10 cellular contexts compared by ENCODE assay signal in the genomic region with DNA sequence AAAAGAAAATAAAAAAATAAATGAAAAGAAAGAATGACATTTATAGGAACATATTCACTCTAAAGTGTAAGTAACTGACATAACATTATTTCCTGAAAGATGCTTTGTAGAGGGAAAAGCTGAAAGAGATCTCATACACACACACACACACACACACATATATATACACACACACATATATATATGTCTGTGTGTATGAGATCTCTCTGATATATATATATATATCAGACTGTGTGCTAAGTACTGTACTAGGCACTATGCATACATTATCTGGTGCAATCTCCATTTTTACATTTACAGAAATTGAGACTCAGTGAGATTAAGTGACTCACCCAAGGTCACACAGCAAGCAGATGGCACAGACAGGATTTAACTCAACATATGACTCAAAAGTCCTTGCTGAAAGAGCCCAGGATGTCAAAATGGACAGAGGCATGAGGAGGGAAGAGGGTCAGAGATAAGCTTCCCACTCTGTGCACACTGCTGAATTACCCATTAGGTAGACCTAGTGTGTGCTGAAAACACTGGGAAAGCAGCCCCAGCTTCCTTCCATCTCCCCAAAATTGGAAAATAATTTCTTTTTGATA. TPM values are rescaled to one million over a fixed set of nuclear protein-coding genes. Genes with fewer than 3 reads are reported as not detected.
DNase-seq lines count a peak whose midpoint lies in the region; ATAC-seq and TF ChIP-seq lines count a peak whose summit lies in the region.
"Had no signal": no experiment of that assay in that cellular context is flagged by ENCODE, and none has a peak within 500 bp of the region (broad histone marks: within the 10 kb centered on the region; RNA-seq: fewer than 3 reads in every experiment).

No MANE protein-coding gene starts in this region.

- H2AFZ ChIP-seq in HCT116 (ENCODE audit: low read depth, low read length, poor library complexity, severe bottlenecking) = no peak overlapping the region

- H3K27ac Mint-ChIP-seq in T-helper 17 cell (peak overlapping the region; percentile 8), endothelial cell (ENCODE audit: unreplicated experiment) (no peak overlapping the region)
- peak overlapping the region; percentile 93 for H3K27ac Mint-ChIP-seq in stimulated activated naive B cell treated with anti-CD40 and anti-IgM and Interleukin-4, amounts not matched to agents 10 μg/mL and 1 μg/mL and 100 μg/mL, for 72 hours

- TSS peak; percentile 85 for BruUV-seq in HCT116 (replicated peaks; lab: Mats Ljungman, UMichigan)

- H3K4me3 ChIP-seq in HCT116 (replicated peaks in 1 of 2; ENCODE audit: low read depth in 1 of 2, low read length in 2 of 2) (0 out of 4 replicates have a peak overlapping the region, but pooled peaks of 1 of the 2 experiments have one; percentile 27), esophagus squamous epithelium (no peak overlapping the region), upper lobe of left lung (no peak overlapping the region)
- H3K4me3 ChIP-seq: Peyer's patch had no signal

- CTCF ChIA-PET in HCT116 (lab: Charles Lee) = interaction anchor here (1.1 to 1.6 kb wide), 4 partner anchors 8 to 18 kb away, joined by 3 to 9 read pairs (median 4); a partner anchor contains a TSS

- peak overlapping the region; percentile 83 for H3K9ac ChIP-seq in HCT116 (ENCODE audit: low read length)
- H3K9ac ChIP-seq: KMS-11 had no signal

- no peak for TF ChIP-seq RAD21 in HCT116 (IDR thresholded peaks at IDR 0.05; ENCODE audit: low read depth)

- no peaks in the 10 kb centered on the region for H3K9me2 ChIP-seq in HCT116 (ENCODE audit: insufficient read depth)

- POLR2A ChIA-PET in HCT116 (lab: Charles Lee) = interaction anchor here (1.2 to 3.6 kb wide), 9 partner anchors 11 to 283 kb away, joined by 3 to 27 read pairs (median 10); a partner anchor contains a TSS

- no peak for TF ChIP-seq POLR2A in HCT116 (IDR thresholded peaks at IDR 0.05; ENCODE audit: borderline replicate concordance, extremely low read depth, insufficient read depth, insufficient read length)
- no peak for TF ChIP-seq POLR2A in esophagus squamous epithelium (IDR thresholded peaks at IDR 0.05)
- no peak for TF ChIP-seq POLR2A in upper lobe of left lung (IDR thresholded peaks at IDR 0.05)

- H3K27ac ChIP-seq in HCT116 (ENCODE audit: low read depth, low read length) (peak overlapping the region; percentile 85), esophagus squamous epithelium (peak overlapping the region; percentile 78 to 91 (median 87)), upper lobe of left lung (no peak overlapping the region)
- H3K27ac ChIP-seq: KMS-11 had no signal

- H3K79me2 ChIP-seq in HCT116 (ENCODE audit: insufficient read depth, low read length) = no peaks in the 10 kb centered on the region

- no peaks in the 10 kb centered on the region for H3K36me3 Mint-ChIP-seq in T-helper 17 cell (ENCODE audit: low read depth)
- H3K36me3 Mint-ChIP-seq in stimulated activated naive B cell treated with anti-CD40 and anti-IgM and Interleukin-4, amounts not matched to agents 10 μg/mL and 1 μg/mL and 100 μg/mL, for 72 hours = no peaks in the 10 kb centered on the region
- H3K36me3 Mint-ChIP-seq in endothelial cell (ENCODE audit: low read depth, unreplicated experiment) = no peaks in the 10 kb centered on the region

- RAD21 ChIA-PET in HCT116 (lab: Charles Lee; ENCODE audit: low non-redundant PET in 1 of 2, low total read pairs in 2 of 2, uncharacterized antibody in 2 of 2, unreplicated experiment in 2 of 2) = interaction anchor here in 1 of 2 experiments (1.0 kb wide), 1 partner anchor 15 kb away, joined by 6 read pairs; a partner anchor contains a TSS

- peak overlapping the region; percentile 75 for H3K4me2 ChIP-seq in HCT116 (ENCODE audit: low read length)
- H3K4me2 ChIP-seq: KMS-11 had no signal

- H3K27me3 Mint-ChIP-seq in T-helper 17 cell = no peaks in the 10 kb centered on the region
- H3K27me3 Mint-ChIP-seq in stimulated activated naive B cell treated with anti-CD40 and anti-IgM and Interleukin-4, amounts not matched to agents 10 μg/mL and 1 μg/mL and 100 μg/mL, for 72 hours = no peaks in the 10 kb centered on the region
- H3K27me3 Mint-ChIP-seq in endothelial cell (ENCODE audit: unreplicated experiment) = peaks cover 2% of the 10 kb centered on the region

- H3K4me1 ChIP-seq in HCT116 (ENCODE audit: control insufficient read depth in 1 of 2, insufficient read depth in 2 of 2, low read length in 2 of 2) (peaks cover 37 to 69% of the 10 kb centered on the region in 2 experiments), esophagus squamous epithelium (peaks cover 19 to 51% (median 23%) of the 10 kb centered on the region in 3 donors), upper lobe of left lung (peaks cover 0 to 4% (median 0%) of the 10 kb centered on the region in 4 donors)
- H3K4me1 ChIP-seq: Peyer's patch had no signal

- H4K20me1 ChIP-seq in HCT116 (ENCODE audit: insufficient read depth) = no peaks in the 10 kb centered on the region

- H3K27me3 ChIP-seq in HCT116 (ENCODE audit: insufficient read depth, low read length) (no peaks in the 10 kb centered on the region), esophagus squamous epithelium (no peaks in the 10 kb centered on the region), upper lobe of left lung (no peaks in the 10 kb centered on the region)
- H3K27me3 ChIP-seq: Peyer's patch had no signal

- no peak for TF ChIP-seq CTCF in HCT116 (IDR thresholded peaks at IDR 0.05 in 2 of 3, conservative IDR thresholded peaks at IDR 0.05 in 1 of 3; ENCODE audit: borderline replicate concordance in 1 of 3, insufficient read depth in 1 of 3, low read depth in 2 of 3, low read length in 2 of 3)
- no peak for TF ChIP-seq CTCF in esophagus squamous epithelium (IDR thresholded peaks at IDR 0.05)
- no peak for TF ChIP-seq CTCF in endothelial cell (IDR thresholded peaks at IDR 0.05; ENCODE audit: unreplicated experiment)
- no peak for TF ChIP-seq CTCF in upper lobe of left lung (IDR thresholded peaks at IDR 0.05)

- H3K36me3 ChIP-seq in HCT116 (ENCODE audit: control insufficient read depth in 1 of 2, insufficient read depth in 2 of 2, low read length in 2 of 2) (no peaks in the 10 kb centered on the region), esophagus squamous epithelium (no peaks in the 10 kb centered on the region), upper lobe of left lung (no peaks in the 10 kb centered on the region)
- H3K36me3 ChIP-seq: Peyer's patch had no signal

- intact Hi-C loops in HCT116 (cut with micrococcal nuclease) = no loop called here
- intact Hi-C loops in esophagus squamous epithelium (cut with DNase I) = no loop called here

- no peak for TF ChIP-seq EP300 in upper lobe of left lung (IDR thresholded peaks at IDR 0.05)

- DNase-seq in HCT116 (ENCODE audit: low read depth, low spot score) (peak; percentile 56), T-helper 17 cell (no peak), esophagus squamous epithelium (lab: John Stamatoyannopoulos, UW) (no peak), endothelial cell (ENCODE audit: low spot score) (no peak), upper lobe of left lung (no peak)
- no peak for DNase-seq in stimulated activated naive B cell treated with anti-CD40 and anti-IgM and Interleukin-4, amounts not matched to agents 10 μg/mL and 1 μg/mL and 100 μg/mL, for 72 hours
- no peak for DNase-seq in activated CD4-positive, alpha-beta T cell treated with anti-CD3 and anti-CD28 coated beads, Interleukin-2, amount 50 U/mL, for 4 hours
- DNase-seq: activated naive CD4-positive, alpha-beta T cell had no signal

- peaks cover 14% of the 10 kb centered on the region for H3K4me1 Mint-ChIP-seq in T-helper 17 cell
- H3K4me1 Mint-ChIP-seq in stimulated activated naive B cell treated with anti-CD40 and anti-IgM and Interleukin-4, amounts not matched to agents 10 μg/mL and 1 μg/mL and 100 μg/mL, for 72 hours = peaks cover 33 to 43% of the 10 kb centered on the region in 2 donors
- H3K4me1 Mint-ChIP-seq in endothelial cell (ENCODE audit: unreplicated experiment) = peaks cover 8% of the 10 kb centered on the region

- H3K9me3 ChIP-seq in HCT116 (ENCODE audit: control insufficient read depth in 1 of 2, insufficient read depth in 1 of 2, low read depth in 1 of 2, low read length in 2 of 2) (no peaks in the 10 kb centered on the region), T-helper 17 cell (ENCODE audit: control insufficient read depth, low read length, poor library complexity, severe bottlenecking) (no peaks in the 10 kb centered on the region), esophagus squamous epithelium (no peaks in the 10 kb centered on the region), upper lobe of left lung (no peaks in the 10 kb centered on the region)
- H3K9me3 ChIP-seq: Peyer's patch had no signal

- H3K4me3 Mint-ChIP-seq in T-helper 17 cell (no peak overlapping the region), endothelial cell (ENCODE audit: unreplicated experiment) (no peak overlapping the region)
- H3K4me3 Mint-ChIP-seq in stimulated activated naive B cell treated with anti-CD40 and anti-IgM and Interleukin-4, amounts not matched to agents 10 μg/mL and 1 μg/mL and 100 μg/mL, for 72 hours = peak overlapping the region in 1 of 2 donors; percentile 31

- H3K9me3 Mint-ChIP-seq in stimulated activated naive B cell treated with anti-CD40 and anti-IgM and Interleukin-4, amounts not matched to agents 10 μg/mL and 1 μg/mL and 100 μg/mL, for 72 hours = no peaks in the 10 kb centered on the region
- H3K9me3 Mint-ChIP-seq in endothelial cell (ENCODE audit: unreplicated experiment) = no peaks in the 10 kb centered on the region

- peak; percentile 31 for ATAC-seq in HCT116
- ATAC-seq in T-helper 17 cell = no peak
- ATAC-seq in stimulated activated naive B cell treated with anti-CD40 and anti-IgM and Interleukin-4, amounts not matched to agents 10 μg/mL and 1 μg/mL and 100 μg/mL, for 72 hours (replicated peaks) = peak; percentile 52 to 55
- no peak for ATAC-seq in upper lobe of left lung (ENCODE audit: low FRiP score in 2 of 2)

RNA-seq across cellular contexts. Expression of a gene that starts 15.0 kb away (rescaled TPM):
- total RNA-seq in HCT116 (2021; ENCODE audit: unreplicated experiment) (81.6 TPM), T-helper 17 cell (100 to 1,000 TPM; 295 to 329 TPM), esophagus squamous epithelium (100 to 1,000 TPM; 124 to 194 (median 153) TPM), endothelial cell (ENCODE audit: unreplicated experiment) (15.2 TPM), upper lobe of left lung (100 to 1,000 TPM in 1 of 6 donors, 10 to 100 TPM in 5; 58.7 to 129 (median 78.6) TPM)
- polyA plus RNA-seq in HCT116 (2012) = 129 and 166 TPM in 2 replicates

Comparison
In these comparisons a context has a peak if more than half of its experiments do, and no peak if none do; other contexts are left out.
1. ATAC-seq: peak in HCT116 (single experiment) and stimulated activated naive B cell treated with anti-CD40 and anti-IgM and Interleukin-4, amounts not matched to agents 10 μg/mL and 1 μg/mL and 100 μg/mL, for 72 hours (2 of 2); none in T-helper 17 cell (single experiment) and upper lobe of left lung (0 of 2).
2. H3K27ac ChIP-seq: peak in HCT116 (single experiment) and esophagus squamous epithelium (4 of 4); none in upper lobe of left lung (0 of 4).